ENCODE assay signal across 18 cellular contexts in genomic region chr5:135317286-135317685, GRCh38.
"Had no signal": no experiment of that assay in that cellular context is flagged by ENCODE, and none has a peak within 500 bp of the region (broad histone marks: within the 10 kb centered on the region; RNA-seq: fewer than 3 reads in every experiment).

No MANE protein-coding gene starts in this region.

- H3K4me3 ChIP-seq: lung, tibial nerve had no signal

- H3K36me3 ChIP-seq: brain microvascular endothelial cell, tibial nerve had no signal

- H3K27me3 Mint-ChIP-seq: central memory CD8-positive, alpha-beta T cell had no signal

- H3K4me1 Mint-ChIP-seq: central memory CD8-positive, alpha-beta T cell had no signal

- ATAC-seq: left cardiac atrium; stimulated activated naive CD8-positive, alpha-beta T cell treated with anti-CD3 and anti-CD28 coated beads, Interleukin-15, Interleukin-2, amounts not matched to agents 100 U/mL and 50 U/mL, for 24 hours had no signal

- H3K27ac ChIP-seq: brain microvascular endothelial cell, tibial nerve had no signal

- H3K27ac Mint-ChIP-seq: activated T-helper 1 cell treated with anti-CD3 and anti-CD28 coated beads, Interleukin-12 subunit alpha, Interleukin-12 subunit beta, Interleukin-2, Interleukin-4 antibody, amounts not matched to agents 30 ng/mL and 10 ng/mL and 1 ng/mL, durations not matched to agents 14 hours and 24 hours and 36 hours; progenitor cell of endocrine pancreas; T-helper 2 cell treated with Interferon-gamma antibody and Interleukin-4, amounts not matched to agents 5 μg/mL and 100 μg/mL, for 36 hours had no signal

- H3K27me3 ChIP-seq: brain microvascular endothelial cell, tibial nerve had no signal

- H3K4me3 Mint-ChIP-seq: activated T-helper 1 cell treated with anti-CD3 and anti-CD28 coated beads, Interleukin-12 subunit alpha, Interleukin-12 subunit beta, Interleukin-2, Interleukin-4 antibody, amounts not matched to agents 30 ng/mL and 10 ng/mL and 1 ng/mL, durations not matched to agents 14 hours and 24 hours and 36 hours; central memory CD8-positive, alpha-beta T cell; T-helper 2 cell treated with Interferon-gamma antibody and Interleukin-4, amounts not matched to agents 5 μg/mL and 100 μg/mL, for 36 hours had no signal

- H3K4me1 ChIP-seq: tibial nerve had no signal

- H3K9me3 Mint-ChIP-seq: activated T-helper 1 cell treated with anti-CD3 and anti-CD28 coated beads, Interleukin-12 subunit alpha, Interleukin-12 subunit beta, Interleukin-2, Interleukin-4 antibody, amounts not matched to agents 30 ng/mL and 10 ng/mL and 1 ng/mL, durations not matched to agents 14 hours and 24 hours and 36 hours; central memory CD8-positive, alpha-beta T cell; T-helper 2 cell treated with Interferon-gamma antibody and Interleukin-4, amounts not matched to agents 5 μg/mL and 100 μg/mL, for 36 hours had no signal

- H3K9me3 ChIP-seq: SK-N-SH, tibial nerve had no signal

- DNase-seq: activated naive CD4-positive, alpha-beta T cell; activated T-cell treated with anti-CD3 and anti-CD28 coated beads for 4 hours; brain microvascular endothelial cell; effector CD8-positive, alpha-beta T cell; left cardiac atrium; midbrain; occipital lobe; SHP77 treated with DMSO at 0.1 percent for 48 hours; SK-N-SH; stimulated activated CD4-positive, alpha-beta T cell treated with anti-CD3 and anti-CD28 coated beads, Interleukin-12 subunit alpha, Interleukin-12 subunit beta, amount 100 ng/mL, for 4 hours; stimulated activated CD4-positive, alpha-beta T cell treated with anti-CD3 and anti-CD28 coated beads, Interleukin-1b, Interleukin-23, amount 100 ng/mL, for 48 hours; stimulated activated naive CD8-positive, alpha-beta T cell treated with anti-CD3 and anti-CD28 coated beads, Interleukin-15, Interleukin-2, amounts not matched to agents 100 U/mL and 50 U/mL, for 24 hours had no signal
